11 cellular contexts compared by ENCODE assay signal in the genomic region with DNA sequence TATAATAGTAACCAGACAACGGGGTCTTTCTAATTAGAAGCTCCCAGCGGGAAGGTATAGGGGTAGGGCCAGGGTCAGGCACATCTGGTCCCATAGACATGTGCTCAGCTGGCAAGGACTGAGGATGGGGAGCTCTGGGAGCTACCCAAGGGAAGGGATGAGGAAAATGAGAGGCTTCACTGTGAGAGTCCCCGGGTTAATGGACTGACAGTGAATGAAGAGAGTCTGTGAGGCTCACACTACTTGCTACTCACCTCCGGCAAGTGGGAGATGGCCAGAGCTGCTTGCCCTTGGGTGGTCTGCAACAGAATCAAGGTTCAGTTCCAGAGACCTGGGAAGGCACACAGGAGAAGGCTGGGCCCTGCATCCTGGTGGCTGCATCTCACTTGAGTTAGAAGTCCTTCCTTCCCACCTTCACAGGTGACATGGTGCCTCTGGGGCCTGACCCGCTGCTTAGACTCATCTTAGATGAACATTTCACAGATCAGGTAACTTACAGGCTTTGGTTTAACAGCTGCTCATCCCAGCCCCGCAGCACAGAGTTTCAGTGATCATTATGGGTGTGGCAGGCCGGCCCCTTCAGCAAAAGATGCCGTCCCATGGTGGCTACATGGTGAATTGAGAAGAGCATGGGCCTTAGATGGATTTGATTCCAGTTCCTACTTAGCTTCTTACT. TPM values are rescaled to one million over a fixed set of nuclear protein-coding genes. Genes with fewer than 3 reads are reported as not detected.
DNase-seq lines count a peak whose midpoint lies in the region; ATAC-seq and TF ChIP-seq lines count a peak whose summit lies in the region.
"Had no signal": no experiment of that assay in that cellular context is flagged by ENCODE, and none has a peak within 500 bp of the region (broad histone marks: within the 10 kb centered on the region; RNA-seq: fewer than 3 reads in every experiment).

No MANE protein-coding gene starts in this region.

- ATAC-seq in T-helper 17 cell (no peak), left lung (no peak), thoracic aorta (ENCODE audit: insufficient number of reproducible peaks, low FRiP score, low read depth) (peak; percentile 26), HG03460 (IDR thresholded peaks at IDR 0.05; ENCODE audit: unreplicated experiment) (no peak)

- peak overlapping the region; percentile 92 for H3K4me3 Mint-ChIP-seq in activated naive CD4-positive, alpha-beta T cell treated with anti-CD3 and anti-CD28 coated beads, Interleukin-2, amount 50 U/mL, for 24 hours
- peak overlapping the region; percentile 93 for H3K4me3 Mint-ChIP-seq in T-helper 17 cell

- peak overlapping the region; percentile 100 for H3K27ac Mint-ChIP-seq in activated naive CD4-positive, alpha-beta T cell treated with anti-CD3 and anti-CD28 coated beads, Interleukin-2, amount 50 U/mL, for 24 hours
- peak overlapping the region; percentile 100 for H3K27ac Mint-ChIP-seq in T-helper 17 cell

- peak overlapping the region; percentile 80 to 91 for H3K27ac ChIP-seq in left lung
- H3K27ac ChIP-seq in thoracic aorta: peak overlapping the region in 1 of 2 donors; percentile 67

- no peaks in the 10 kb centered on the region for H3K27me3 Mint-ChIP-seq in activated naive CD4-positive, alpha-beta T cell treated with anti-CD3 and anti-CD28 coated beads, Interleukin-2, amount 50 U/mL, for 24 hours
- no peaks in the 10 kb centered on the region for H3K27me3 Mint-ChIP-seq in T-helper 17 cell

- no peak for DNase-seq in activated naive CD4-positive, alpha-beta T cell (lab: John Stamatoyannopoulos, UW)
- DNase-seq in T-helper 17 cell (no peak), left lung (no peak), thoracic aorta (ENCODE audit: low spot score) (no peak), NOMO-1 (lab: John Stamatoyannopoulos, UW; ENCODE audit: unreplicated experiment in 2 of 2) (no peak), NCI-H2029 (lab: John Stamatoyannopoulos, UW) (no peak)
- DNase-seq: islet precursor cell, NCI-H226, retina had no signal

- TF ChIP-seq CTCF in left lung (IDR thresholded peaks at IDR 0.05) (no peak), thoracic aorta (IDR thresholded peaks at IDR 0.05) (no peak)

- peaks cover 91% of the 10 kb centered on the region for H3K4me1 Mint-ChIP-seq in activated naive CD4-positive, alpha-beta T cell treated with anti-CD3 and anti-CD28 coated beads, Interleukin-2, amount 50 U/mL, for 24 hours
- peaks cover 79% of the 10 kb centered on the region for H3K4me1 Mint-ChIP-seq in T-helper 17 cell

- H3K4me3 ChIP-seq in left lung (no peak overlapping the region), thoracic aorta (no peak overlapping the region)

- peaks cover 35% of the 10 kb centered on the region for H3K36me3 Mint-ChIP-seq in activated naive CD4-positive, alpha-beta T cell treated with anti-CD3 and anti-CD28 coated beads, Interleukin-2, amount 50 U/mL, for 24 hours
- H3K36me3 Mint-ChIP-seq in T-helper 17 cell (ENCODE audit: low read depth): peaks cover 16% of the 10 kb centered on the region

- H3K4me1 ChIP-seq in left lung (peaks cover 0 to 99% of the 10 kb centered on the region in 2 donors), thoracic aorta (ENCODE audit: control insufficient read depth in 1 of 2, low read depth in 2 of 2) (peaks cover 9 to 14% of the 10 kb centered on the region in 2 donors)

- no peaks in the 10 kb centered on the region for H3K27me3 ChIP-seq in left lung
- H3K27me3 ChIP-seq in thoracic aorta (replicated peaks; ENCODE audit: insufficient read depth): no peaks in the 10 kb centered on the region

- H3K9me3 Mint-ChIP-seq in activated naive CD4-positive, alpha-beta T cell treated with anti-CD3 and anti-CD28 coated beads, Interleukin-2, amount 50 U/mL, for 24 hours: no peaks in the 10 kb centered on the region

- peaks cover 0 to 26% of the 10 kb centered on the region in 2 donors for H3K36me3 ChIP-seq in left lung
- peaks cover 4% of the 10 kb centered on the region for H3K36me3 ChIP-seq in thoracic aorta

- intact Hi-C loops in left lung (cut with DNase I): loop anchor here in 1 of 2 donors (5.0 kb wide), 1 partner anchor 33 kb away; no protein-coding TSS in a partner anchor

- H3K9me3 ChIP-seq in T-helper 17 cell (ENCODE audit: control insufficient read depth, low read length, poor library complexity, severe bottlenecking) (no peaks in the 10 kb centered on the region), left lung (no peaks in the 10 kb centered on the region), thoracic aorta (no peaks in the 10 kb centered on the region)

RNA-seq across cellular contexts. Expression of gene EIF2D, which starts 31.7 kb away (rescaled TPM):
- total RNA-seq in T-helper 17 cell (10 to 100 TPM; 43.6 to 45.4 TPM), left lung (10 to 100 TPM; 37.5 to 39.5 TPM), thoracic aorta (10 to 100 TPM; 40.5 to 41.1 TPM)

RNA-seq across cellular contexts. Expression of gene DYRK3, which starts 54.8 kb away (rescaled TPM):
- total RNA-seq in T-helper 17 cell (1 to 10 TPM; 3.0 to 3.6 TPM), left lung (10 to 100 TPM; 11.5 to 11.8 TPM), thoracic aorta (10 to 100 TPM in 1 of 2 donors, 1 to 10 TPM in 1; 6.8 to 11.9 TPM)
